Comparison of ENCODE assay signal across 18 cellular contexts in genomic region chr20:58710481-58711265, GRCh38. TPM values are rescaled to one million over a fixed set of nuclear protein-coding genes. Genes with fewer than 3 reads are reported as not detected.
DNase-seq lines count a peak whose midpoint lies in the region; ATAC-seq and TF ChIP-seq lines count a peak whose summit lies in the region.
"Had no signal": no experiment of that assay in that cellular context is flagged by ENCODE, and none has a peak within 500 bp of the region (broad histone marks: within the 10 kb centered on the region; RNA-seq: fewer than 3 reads in every experiment).

No MANE protein-coding gene starts in this region.

- no peak overlapping the region for H3K4me3 Mint-ChIP-seq in stimulated activated naive B cell treated with anti-CD40 and anti-IgM and Interleukin-4, amounts not matched to agents 10 μg/mL and 1 μg/mL and 100 μg/mL, for 72 hours
- H3K4me3 Mint-ChIP-seq: activated CD4-positive, alpha-beta T cell treated with anti-CD3 and anti-CD28 coated beads for 36 hours had no signal

- H3K27ac ChIP-seq in SK-N-SH (ENCODE audit: low read depth in 2 of 2, low read length in 1 of 2) (no peak overlapping the region), osteoblast (ENCODE audit: low read depth, low read length) (no peak overlapping the region)
- H3K27ac ChIP-seq: 22Rv1, gastrocnemius medialis, Peyer's patch, upper lobe of left lung had no signal

- no peaks in the 10 kb centered on the region for H3K9me3 Mint-ChIP-seq in stimulated activated naive B cell treated with anti-CD40 and anti-IgM and Interleukin-4, amounts not matched to agents 10 μg/mL and 1 μg/mL and 100 μg/mL, for 72 hours

- no peaks in the 10 kb centered on the region for H4K20me1 ChIP-seq in SK-N-SH (ENCODE audit: insufficient read depth)
- H4K20me1 ChIP-seq in osteoblast (ENCODE audit: insufficient read depth, low read length) = no peaks in the 10 kb centered on the region

- H2AFZ ChIP-seq in SK-N-SH (ENCODE audit: low read depth) (no peak overlapping the region), osteoblast (ENCODE audit: low read length) (no peak overlapping the region)

- ATAC-seq in SK-N-SH treated with all-trans-retinoic acid at 6 μM for 48 hours (no peak), GM19035 (IDR thresholded peaks at IDR 0.05; ENCODE audit: unreplicated experiment) (no peak)
- no peak for ATAC-seq in stimulated activated naive B cell treated with anti-CD40 and anti-IgM and Interleukin-4, amounts not matched to agents 10 μg/mL and 1 μg/mL and 100 μg/mL, for 72 hours (replicated peaks)
- ATAC-seq: activated CD4-positive, alpha-beta T cell treated with anti-CD3 and anti-CD28 coated beads for 36 hours; gastrocnemius medialis; GM12878 had no signal

- H3K27me3 Mint-ChIP-seq in stimulated activated naive B cell treated with anti-CD40 and anti-IgM and Interleukin-4, amounts not matched to agents 10 μg/mL and 1 μg/mL and 100 μg/mL, for 72 hours = no peaks in the 10 kb centered on the region
- H3K27me3 Mint-ChIP-seq: activated CD4-positive, alpha-beta T cell treated with anti-CD3 and anti-CD28 coated beads for 36 hours had no signal

- H3K79me2 ChIP-seq in SK-N-SH (ENCODE audit: insufficient read depth) (no peaks in the 10 kb centered on the region), osteoblast (ENCODE audit: insufficient read depth, low read length) (no peaks in the 10 kb centered on the region)

- peaks cover 6 to 7% of the 10 kb centered on the region in 2 donors for H3K4me1 Mint-ChIP-seq in stimulated activated naive B cell treated with anti-CD40 and anti-IgM and Interleukin-4, amounts not matched to agents 10 μg/mL and 1 μg/mL and 100 μg/mL, for 72 hours
- H3K4me1 Mint-ChIP-seq: activated CD4-positive, alpha-beta T cell treated with anti-CD3 and anti-CD28 coated beads for 36 hours had no signal

- no peak for TF ChIP-seq CTCF in SK-N-SH (IDR thresholded peaks at IDR 0.05)
- no peak for TF ChIP-seq CTCF in osteoblast (IDR thresholded peaks at IDR 0.05; ENCODE audit: extremely low read depth, low read depth, low read length)

- H3K4me2 ChIP-seq in SK-N-SH = no peak overlapping the region
- H3K4me2 ChIP-seq in osteoblast (ENCODE audit: insufficient read depth, low read length) = no peak overlapping the region

- H3K36me3 Mint-ChIP-seq in stimulated activated naive B cell treated with anti-CD40 and anti-IgM and Interleukin-4, amounts not matched to agents 10 μg/mL and 1 μg/mL and 100 μg/mL, for 72 hours = peaks cover 20 to 23% of the 10 kb centered on the region in 2 donors

- WGBS in SK-N-SH (ENCODE audit: low lambda C conversion rate) = 84% methylated on average over 12 of the region's 17 CpGs

- H3K9me2 ChIP-seq in SK-N-SH = no peaks in the 10 kb centered on the region

- H3K9me3 ChIP-seq in SK-N-SH = no peaks in the 10 kb centered on the region
- H3K9me3 ChIP-seq in endocrine pancreas (ENCODE audit: control insufficient read depth, low read length) = no peaks in the 10 kb centered on the region
- H3K9me3 ChIP-seq in osteoblast (ENCODE audit: low read depth, low read length) = no peaks in the 10 kb centered on the region
- H3K9me3 ChIP-seq: gastrocnemius medialis, Peyer's patch, upper lobe of left lung had no signal

- H3K4me3 ChIP-seq in SK-N-SH (ENCODE audit: low read depth in 2 of 2, low read length in 1 of 2) (no peak overlapping the region), H7 (ENCODE audit: insufficient read depth, low read depth, low read length) (no peak overlapping the region), endocrine pancreas (ENCODE audit: control insufficient read depth, insufficient read depth, low read length) (no peak overlapping the region), osteoblast (ENCODE audit: insufficient read depth, low read length) (no peak overlapping the region)
- H3K4me3 ChIP-seq: gastrocnemius medialis, GM12878, Peyer's patch, upper lobe of left lung had no signal

- POLR2A ChIA-PET in SK-N-SH (lab: Yijun Ruan, JAX) = no interaction called here

- DNase-seq in SK-N-SH (peak; percentile 14), H7 (peak; percentile 55), osteoblast (ENCODE audit: insufficient read length, low spot score, missing footprints) (peak; percentile 77), epidermal melanocyte (ENCODE audit: insufficient read length, low spot score) (no peak)
- no peak for DNase-seq in stimulated activated naive B cell treated with anti-CD40 and anti-IgM and Interleukin-4, amounts not matched to agents 10 μg/mL and 1 μg/mL and 100 μg/mL, for 72 hours
- DNase-seq: activated CD4-positive, alpha-beta T cell treated with anti-CD3 and anti-CD28 coated beads for 36 hours; activated gamma-delta T cell; gastrocnemius medialis; NCI-H2107; NCI-H748 treated with DMSO at 0.1 percent for 48 hours; stimulated activated CD4-positive, alpha-beta T cell treated with anti-CD3 and anti-CD28 coated beads, Interleukin-1b, Interleukin-23, amount 100 ng/mL, for 48 hours had no signal

- TF ChIP-seq EP300 in SK-N-SH (IDR thresholded peaks at IDR 0.05; ENCODE audit: borderline replicate concordance in 1 of 2, low read depth in 1 of 2, low read length in 1 of 2) = no peak

- H3K9ac ChIP-seq in SK-N-SH = no peak overlapping the region
- peak overlapping the region; percentile 26 for H3K9ac ChIP-seq in endocrine pancreas (ENCODE audit: control insufficient read depth, insufficient read depth, low read length)

- TF ChIP-seq RAD21 in SK-N-SH (IDR thresholded peaks at IDR 0.05; ENCODE audit: low read length) = no peak

- CTCF ChIA-PET in SK-N-SH (lab: Yijun Ruan, JAX) = interaction anchor here (1.0 kb wide), 1 partner anchor 473 kb away, joined by 3 read pairs; no protein-coding TSS in a partner anchor

- no peak overlapping the region for H3K27ac Mint-ChIP-seq in stimulated activated naive B cell treated with anti-CD40 and anti-IgM and Interleukin-4, amounts not matched to agents 10 μg/mL and 1 μg/mL and 100 μg/mL, for 72 hours
- H3K27ac Mint-ChIP-seq: activated CD4-positive, alpha-beta T cell treated with anti-CD3 and anti-CD28 coated beads for 36 hours had no signal

- H3K4me1 ChIP-seq in SK-N-SH (ENCODE audit: control insufficient read depth in 1 of 2, insufficient read depth in 2 of 2, low read depth in 1 of 2, low read length in 1 of 2) (no peaks in the 10 kb centered on the region; a peak in 1 of 4 replicates), endocrine pancreas (ENCODE audit: control insufficient read depth, insufficient read depth, low read length) (peaks cover 3% of the 10 kb centered on the region), osteoblast (ENCODE audit: insufficient read depth, low read length) (no peaks in the 10 kb centered on the region)
- H3K4me1 ChIP-seq: gastrocnemius medialis, Peyer's patch, upper lobe of left lung had no signal

- no peaks in the 10 kb centered on the region for H3F3A ChIP-seq in SK-N-SH (replicated peaks; ENCODE audit: insufficient read depth)

- H3K27me3 ChIP-seq in SK-N-SH (ENCODE audit: insufficient read depth) (no peaks in the 10 kb centered on the region), H7 (ENCODE audit: control insufficient read depth, insufficient read depth, low read length) (no peaks in the 10 kb centered on the region), endocrine pancreas (ENCODE audit: control insufficient read depth, insufficient read depth, low read length) (no peaks in the 10 kb centered on the region), osteoblast (ENCODE audit: insufficient read depth, low read length) (no peaks in the 10 kb centered on the region)
- H3K27me3 ChIP-seq: gastrocnemius medialis, Peyer's patch, upper lobe of left lung had no signal

- H3K36me3 ChIP-seq in SK-N-SH (replicated peaks in 1 of 2; ENCODE audit: control insufficient read depth in 1 of 2, insufficient read depth in 2 of 2, low read length in 1 of 2) (no peaks in the 10 kb centered on the region), H7 (replicated peaks; ENCODE audit: control insufficient read depth, insufficient read depth, low read length) (peaks cover 2% of the 10 kb centered on the region), endocrine pancreas (ENCODE audit: control insufficient read depth, insufficient read depth, low read length) (no peaks in the 10 kb centered on the region), osteoblast (ENCODE audit: insufficient read depth, low read length) (peaks cover under 1% of the 10 kb centered on the region)
- H3K36me3 ChIP-seq: Peyer's patch had no signal

TF ChIP-seq in SK-N-SH treated with all-trans-retinoic acid at 6 μM for 48 hours, 23 proteins besides CTCF, POLR2A, EP300 and RAD21:
- TF ChIP-seq ZFP3 (CRISPR knock-in tag; IDR thresholded peaks at IDR 0.05) (no peak), PATZ1 (CRISPR knock-in tag; IDR thresholded peaks at IDR 0.05; ENCODE audit: borderline replicate concordance) (no peak), TCF4 (CRISPR knock-in tag; IDR thresholded peaks at IDR 0.05; ENCODE audit: borderline replicate concordance) (no peak)

RNA-seq across cellular contexts. Expression of gene NPEPL1, which starts 18.1 kb away (rescaled TPM):
- polyA plus RNA-seq in SK-N-SH (2012; rRNA removed) = 2.3 and 2.8 TPM in 2 replicates
- 0.15 and 0.31 TPM in 2 replicates for polyA plus RNA-seq in SK-N-SH (2012; cell fraction: cytosol; rRNA removed)
- 26.7 and 39.7 TPM in 2 replicates for polyA plus RNA-seq in SK-N-SH (2012; cell fraction: nucleus; rRNA removed)
- 30.9 and 33.8 TPM in 2 replicates for total RNA-seq in H7 (2014; rRNA removed; shearing (Covaris generic))
- total RNA-seq in osteoblast = 26.8 and 29.7 TPM in 2 replicates

RNA-seq across cellular contexts. Expression of gene STX16, which starts 59.6 kb away (rescaled TPM):
- 63.8 and 90.9 TPM in 2 replicates for polyA plus RNA-seq in SK-N-SH (2012; rRNA removed)
- 54.0 and 56.0 TPM in 2 replicates for polyA plus RNA-seq in SK-N-SH (2012; cell fraction: cytosol; rRNA removed)
- 199 and 277 TPM in 2 replicates for polyA plus RNA-seq in SK-N-SH (2012; cell fraction: nucleus; rRNA removed)
- 18.4 and 30.7 TPM in 2 replicates for total RNA-seq in H7 (2014; rRNA removed; shearing (Covaris generic))
- total RNA-seq in osteoblast = 24.2 and 28.6 TPM in 2 replicates

Comparison
In these comparisons a context has a peak if more than half of its experiments do, and no peak if none do; other contexts are left out.
1. DNase-seq: peak in SK-N-SH (single experiment), H7 (single experiment) and osteoblast (single experiment); none in epidermal melanocyte (single experiment) and stimulated activated naive B cell treated with anti-CD40 and anti-IgM and Interleukin-4, amounts not matched to agents 10 μg/mL and 1 μg/mL and 100 μg/mL, for 72 hours (single experiment).